In genomic region chr7:73999664-74000420, GRCh38 we compare ENCODE assay signal across 11 cellular contexts. TPM values are rescaled to one million over a fixed set of nuclear protein-coding genes. Genes with fewer than 3 reads are reported as not detected.
DNase-seq lines count a peak whose midpoint lies in the region; ATAC-seq and TF ChIP-seq lines count a peak whose summit lies in the region.
"Had no signal": no experiment of that assay in that cellular context is flagged by ENCODE, and none has a peak within 500 bp of the region (broad histone marks: within the 10 kb centered on the region; RNA-seq: fewer than 3 reads in every experiment).

No MANE protein-coding gene starts in this region.

- in situ Hi-C loops in brain microvascular endothelial cell (cut with HindIII; ENCODE audit: low pct_ligation_motif_present, low sequenced_read_pairs): no loop called here

- peak overlapping the region; percentile 36; the same call in 1 of the 2 replicates for H3K27ac Mint-ChIP-seq in HFFc6
- no peak overlapping the region for H3K27ac Mint-ChIP-seq in T-helper 2 cell treated with Interferon-gamma antibody and Interleukin-4, amounts not matched to agents 5 μg/mL and 100 μg/mL, for 36 hours
- H3K27ac Mint-ChIP-seq: natural killer cell treated with Interleukin-12 subunit alpha and Interleukin-12 subunit beta and Interleukin-15 and Interleukin-18, amount 100 ng/mL, for 72 hours; stimulated activated naive CD8-positive, alpha-beta T cell treated with anti-CD3 and anti-CD28 coated beads, Interleukin-15, Interleukin-2, amounts not matched to agents 100 ng/mL and 50 ng/mL, for 24 hours had no signal

- intact Hi-C loops in tibial artery (cut with DNase I; ENCODE audit: low total_unique reads): loop anchor here (10.0 kb wide), 1 partner anchor 105 kb away; no protein-coding TSS in a partner anchor

- TF ChIP-seq CTCF in HFFc6 (IDR thresholded peaks at IDR 0.05) (no peak), brain microvascular endothelial cell (IDR thresholded peaks at IDR 0.05; ENCODE audit: low read depth, low read length, missing control alignments) (no peak), tibial artery (IDR thresholded peaks at IDR 0.05) (peak in 1 of 2 experiments; percentile 6)

- H3K4me1 ChIP-seq in tibial artery: peaks cover 0 to 88% (median 59%) of the 10 kb centered on the region in 4 donors

- H3K4me1 Mint-ChIP-seq in HFFc6 (ENCODE audit: low read depth): peaks cover 57% of the 10 kb centered on the region
- peaks cover 10% of the 10 kb centered on the region for H3K4me1 Mint-ChIP-seq in T-helper 2 cell treated with Interferon-gamma antibody and Interleukin-4, amounts not matched to agents 5 μg/mL and 100 μg/mL, for 36 hours (ENCODE audit: low read depth)

- no peak overlapping the region for H3K4me3 Mint-ChIP-seq in HFFc6
- H3K4me3 Mint-ChIP-seq in T-helper 2 cell treated with Interferon-gamma antibody and Interleukin-4, amounts not matched to agents 5 μg/mL and 100 μg/mL, for 36 hours: no peak overlapping the region
- H3K4me3 Mint-ChIP-seq: natural killer cell treated with Interleukin-12 subunit alpha and Interleukin-12 subunit beta and Interleukin-15 and Interleukin-18, amount 100 ng/mL, for 72 hours; stimulated activated naive CD8-positive, alpha-beta T cell treated with anti-CD3 and anti-CD28 coated beads, Interleukin-15, Interleukin-2, amounts not matched to agents 100 ng/mL and 50 ng/mL, for 24 hours had no signal

- ATAC-seq in GM19324 (IDR thresholded peaks at IDR 0.05; ENCODE audit: low FRiP score, unreplicated experiment): no peak
- ATAC-seq: natural killer cell treated with Interleukin-12 subunit alpha and Interleukin-12 subunit beta and Interleukin-15 and Interleukin-18, amount 100 ng/mL, for 72 hours had no signal

- H3K9me3 Mint-ChIP-seq in HFFc6: peaks cover 6% of the 10 kb centered on the region
- H3K9me3 Mint-ChIP-seq in T-helper 2 cell treated with Interferon-gamma antibody and Interleukin-4, amounts not matched to agents 5 μg/mL and 100 μg/mL, for 36 hours: peaks cover 11% of the 10 kb centered on the region
- H3K9me3 Mint-ChIP-seq: natural killer cell treated with Interleukin-12 subunit alpha and Interleukin-12 subunit beta and Interleukin-15 and Interleukin-18, amount 100 ng/mL, for 72 hours; stimulated activated naive CD8-positive, alpha-beta T cell treated with anti-CD3 and anti-CD28 coated beads, Interleukin-15, Interleukin-2, amounts not matched to agents 100 ng/mL and 50 ng/mL, for 24 hours had no signal

- DNase-seq in HFFc6 (peak; percentile 77), brain microvascular endothelial cell (peak; percentile 63), left kidney (ENCODE audit: low read depth, low spot score) (peak; percentile 44), tibial artery (peak; percentile 93 to 98), NCI-H510A (lab: John Stamatoyannopoulos, UW) (no peak)
- no peak for DNase-seq in activated effector memory CD4-positive, alpha-beta T cell treated with anti-CD3 and anti-CD28 coated beads, Interleukin-2, amount 50 U/mL, for 16 hours
- no peak for DNase-seq in T-helper 2 cell treated with Interferon-gamma antibody and Interleukin-4, amounts not matched to agents 5 μg/mL and 100 μg/mL, for 36 hours (ENCODE audit: low spot score)
- DNase-seq: NCI-H2171 had no signal

- H3K4me3 ChIP-seq in brain microvascular endothelial cell (ENCODE audit: low read depth, low read length) (no peak overlapping the region), tibial artery (no peak overlapping the region)

- H3K27ac ChIP-seq in brain microvascular endothelial cell (no peak overlapping the region), tibial artery (peak overlapping the region; percentile 86 to 94)

- H3K36me3 ChIP-seq in brain microvascular endothelial cell (replicated peaks) (no peaks in the 10 kb centered on the region), tibial artery (no peaks in the 10 kb centered on the region)

- H3K27me3 Mint-ChIP-seq in HFFc6 (ENCODE audit: insufficient read depth): peaks cover 2% of the 10 kb centered on the region; the same call in 1 of the 2 replicates
- no peaks in the 10 kb centered on the region for H3K27me3 Mint-ChIP-seq in T-helper 2 cell treated with Interferon-gamma antibody and Interleukin-4, amounts not matched to agents 5 μg/mL and 100 μg/mL, for 36 hours (ENCODE audit: low read depth)

- H3K36me3 Mint-ChIP-seq in HFFc6 (ENCODE audit: low read depth): peaks cover 7% of the 10 kb centered on the region
- H3K36me3 Mint-ChIP-seq in T-helper 2 cell treated with Interferon-gamma antibody and Interleukin-4, amounts not matched to agents 5 μg/mL and 100 μg/mL, for 36 hours (ENCODE audit: low read depth): no peaks in the 10 kb centered on the region
- H3K36me3 Mint-ChIP-seq: natural killer cell treated with Interleukin-12 subunit alpha and Interleukin-12 subunit beta and Interleukin-15 and Interleukin-18, amount 100 ng/mL, for 72 hours had no signal

- no peaks in the 10 kb centered on the region for H3K9me3 ChIP-seq in tibial artery

- H3K27me3 ChIP-seq in brain microvascular endothelial cell (replicated peaks) (no peaks in the 10 kb centered on the region), tibial artery (no peaks in the 10 kb centered on the region)

RNA-seq across cellular contexts. Expression of gene ELN, which starts 28.1 kb away (rescaled TPM):
- total RNA-seq in HFFc6 (2021; fragmentation: NEBNext Ultra II Directional; extraction: Animal tissue kit (Norgen Biotek cat#: 25700)): 10 to 100 TPM in 5 of 6 experiments, 1 to 10 TPM in 1; 4.7 to 25.8 (median 19.1) TPM

Comparison
In these comparisons a context has a peak if more than half of its experiments do, and no peak if none do; other contexts are left out.
1. DNase-seq: peak in HFFc6 (single experiment), brain microvascular endothelial cell (single experiment), left kidney (single experiment) and tibial artery (2 of 2); none in activated effector memory CD4-positive, alpha-beta T cell treated with anti-CD3 and anti-CD28 coated beads, Interleukin-2, amount 50 U/mL, for 16 hours (single experiment), T-helper 2 cell treated with Interferon-gamma antibody and Interleukin-4, amounts not matched to agents 5 μg/mL and 100 μg/mL, for 36 hours (single experiment) and NCI-H510A (single experiment).